25 cellular contexts compared by ENCODE assay signal in the genomic region with DNA sequence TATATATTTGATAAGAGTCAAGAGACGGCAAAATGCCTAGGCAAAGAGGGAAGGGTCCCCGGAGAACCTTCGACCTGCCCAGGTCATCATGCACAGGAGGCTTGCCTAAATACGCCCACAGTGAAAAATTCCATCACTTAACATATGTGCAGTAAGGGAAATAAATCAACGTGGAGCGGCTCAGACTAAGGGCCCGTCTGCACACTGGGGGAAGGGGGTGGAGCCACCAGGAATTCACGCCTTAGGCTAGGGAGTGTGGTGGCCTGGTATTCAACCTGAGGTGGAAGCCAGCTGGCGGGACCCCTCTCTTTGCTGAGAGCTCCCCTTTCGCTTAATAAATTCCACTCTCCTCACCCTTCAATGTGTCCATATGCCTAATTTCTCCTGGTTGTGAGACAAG.
"Had no signal": no experiment of that assay in that cellular context is flagged by ENCODE, and none has a peak within 500 bp of the region (broad histone marks: within the 10 kb centered on the region; RNA-seq: fewer than 3 reads in every experiment).

No MANE protein-coding gene starts in this region.

- H3K27me3 ChIP-seq: adrenal gland, breast epithelium, left lung, pancreas, right lobe of liver, stomach, upper lobe of right lung had no signal

- H3K27ac ChIP-seq: adrenal gland, left lung, pancreas, right lobe of liver, upper lobe of right lung had no signal

- H3K4me3 Mint-ChIP-seq: activated naive CD4-positive, alpha-beta T cell treated with anti-CD3 and anti-CD28 coated beads, Interleukin-2, amount 50 U/mL, for 24 hours had no signal

- FAIRE-seq: astrocyte, endothelial cell of umbilical vein, kidney, pancreas, small intestine had no signal

- H3K9me3 ChIP-seq: adrenal gland, left lung, pancreas, right lobe of liver, stomach, upper lobe of right lung had no signal

- H3K27me3 Mint-ChIP-seq: activated naive CD4-positive, alpha-beta T cell treated with anti-CD3 and anti-CD28 coated beads, Interleukin-2, amount 50 U/mL, for 24 hours; naive thymus-derived CD4-positive, alpha-beta T cell had no signal

- DNase-seq: activated CD4-positive, alpha-beta T cell treated with anti-CD3 and anti-CD28 coated beads for 1 hour; activated CD8-positive, alpha-beta memory T cell treated with anti-CD3 and anti-CD28 coated beads for 24 hours; activated CD8-positive, alpha-beta memory T cell treated with anti-CD3 and anti-CD28 coated beads, Interleukin-2, amount 50 U/mL, for 48 hours; activated effector memory CD4-positive, alpha-beta T cell treated with anti-CD3 and anti-CD28 coated beads, Interleukin-2, amount 50 U/mL, for 16 hours; activated T-cell treated with anti-CD3 and anti-CD28 coated beads, Interleukin-2, amount 50 U/mL, for 48 hours; adrenal gland; cerebellar nuclear complex; effector CD8-positive, alpha-beta T cell; foreskin melanocyte; glutamatergic neuron; hippocampal formation; kidney; left lung; naive thymus-derived CD4-positive, alpha-beta T cell; pancreas; right lobe of liver; small intestine; stimulated activated CD4-positive, alpha-beta T cell treated with anti-CD3 and anti-CD28 coated beads, Interleukin-15, amount 100 ng/mL, for 24 hours; stimulated activated CD4-positive, alpha-beta T cell treated with anti-CD3 and anti-CD28 coated beads, Interleukin-2, amount 100 ng/mL, for 48 hours; stomach; upper lobe of right lung had no signal

- ATAC-seq: left lung; naive thymus-derived CD4-positive, alpha-beta T cell; right lobe of liver; upper lobe of right lung had no signal

- H3K36me3 ChIP-seq: adrenal gland, breast epithelium, left lung, pancreas, right lobe of liver, upper lobe of right lung had no signal

- H3K4me3 ChIP-seq: adrenal gland, breast epithelium, left lung, pancreas, right lobe of liver, stomach, upper lobe of right lung had no signal

- H3K4me1 ChIP-seq: breast epithelium had no signal
